Comparison of ENCODE assay signal across 8 cellular contexts in genomic region chr9:33161589-33162132, GRCh38. TPM values are rescaled to one million over a fixed set of nuclear protein-coding genes. Genes with fewer than 3 reads are reported as not detected.
DNase-seq lines count a peak whose midpoint lies in the region; ATAC-seq and TF ChIP-seq lines count a peak whose summit lies in the region.

No MANE protein-coding gene starts in this region.

- H4K5ac ChIP-seq in H9 (ENCODE audit: insufficient read length, low read depth, low read length): no peak overlapping the region

- H2AFZ ChIP-seq in trophoblast cell (ENCODE audit: insufficient read depth, low read length, poor library complexity): peak overlapping the region; percentile 79
- H2AFZ ChIP-seq in H9 (ENCODE audit: low read length): no peak overlapping the region

- H4K8ac ChIP-seq in trophoblast cell (ENCODE audit: low read depth, low read length) (peak overlapping the region; percentile 89), H9 (replicated peaks; ENCODE audit: insufficient read length, low read depth, low read length) (no peak overlapping the region)

- peak overlapping the region; percentile 71 for H3K4me2 ChIP-seq in trophoblast cell (ENCODE audit: low read length)
- no peak overlapping the region for H3K4me2 ChIP-seq in H9 (ENCODE audit: insufficient read depth, insufficient read length, low read length)

- no peak overlapping the region for H3K4me3 ChIP-seq in trophoblast cell (ENCODE audit: low read depth, low read length)

- peak overlapping the region; percentile 100 for H3K27ac ChIP-seq in trophoblast cell (ENCODE audit: low read depth, low read length)
- H3K27ac ChIP-seq in H9 (ENCODE audit: insufficient read length, low read depth, low read length): no peak overlapping the region

- H3K79me2 ChIP-seq in trophoblast cell (ENCODE audit: control insufficient read depth, insufficient read depth, low read length, poor library complexity): peaks cover 43% of the 10 kb centered on the region
- H3K79me2 ChIP-seq in H9 (ENCODE audit: insufficient read depth, low read length): no peaks in the 10 kb centered on the region; the same call in 1 of the 2 replicates

- intact Hi-C loops in head of caudate nucleus (cut with DNase I): no loop called here

- H3K27me3 ChIP-seq in trophoblast cell (ENCODE audit: insufficient read depth, low read length) (no peaks in the 10 kb centered on the region), H9 (ENCODE audit: insufficient read depth, low read length) (no peaks in the 10 kb centered on the region)

- WGBS in trophoblast cell (ENCODE audit: extremely low coverage, insufficient coverage, insufficient read length): no CpG with 5 or more reads among the region's 1 CpG
- no CpG with 5 or more reads among the region's 1 CpG for WGBS in H9 (ENCODE audit: extremely low coverage, insufficient read length, low lambda C conversion rate)

- H2AK5ac ChIP-seq in trophoblast cell (ENCODE audit: low read length): peak overlapping the region; percentile 77
- H2AK5ac ChIP-seq in H9 (ENCODE audit: insufficient read length, low read length): no peak overlapping the region

- no peaks in the 10 kb centered on the region for H3K27me3 Mint-ChIP-seq in effector memory CD8-positive, alpha-beta T cell
- peaks cover 21% of the 10 kb centered on the region for H3K27me3 Mint-ChIP-seq in H9 (ENCODE audit: low read depth)

- H4K91ac ChIP-seq in trophoblast cell (ENCODE audit: low read depth, low read length): peak overlapping the region; percentile 99
- H4K91ac ChIP-seq in H9 (ENCODE audit: insufficient read length, low read depth, low read length): no peak overlapping the region

- DNase-seq in D341Med (ENCODE audit: low spot score) (peak; percentile 61), NCI-H510A (lab: John Stamatoyannopoulos, UW) (peak; percentile 54), trophoblast cell (peak; percentile 81 to 95), NCI-H226 (no peak), head of caudate nucleus (no peak), nucleus accumbens (lab: John Stamatoyannopoulos, UW) (no peak), H9 (no peak)
- no peak for DNase-seq in effector memory CD8-positive, alpha-beta T cell

- H3K4me1 ChIP-seq in trophoblast cell (ENCODE audit: control insufficient read depth in 1 of 2, insufficient read depth in 2 of 2, low read length in 2 of 2) (peaks cover 48 to 62% of the 10 kb centered on the region in 2 experiments), H9 (ENCODE audit: insufficient read depth, low read length) (peaks cover 6% of the 10 kb centered on the region; the same call in 1 of the 2 replicates)

- H3K79me1 ChIP-seq in trophoblast cell (ENCODE audit: low read length): peaks cover 59% of the 10 kb centered on the region
- H3K79me1 ChIP-seq in H9 (ENCODE audit: insufficient read depth, low read depth, low read length, poor library complexity, severe bottlenecking): no peaks in the 10 kb centered on the region

- H3K56ac ChIP-seq in H9 (ENCODE audit: insufficient read length, low read depth, low read length): no peak overlapping the region

- peak overlapping the region; percentile 99 for H2BK120ac ChIP-seq in trophoblast cell (ENCODE audit: insufficient read depth, low read length, poor library complexity)
- no peak overlapping the region for H2BK120ac ChIP-seq in H9 (ENCODE audit: low read depth, low read length, poor library complexity, severe bottlenecking)

- H3K27ac Mint-ChIP-seq in effector memory CD8-positive, alpha-beta T cell: peak overlapping the region; percentile 99 to 100
- H3K27ac Mint-ChIP-seq in H9: no peak overlapping the region

- H3K4me3 Mint-ChIP-seq in effector memory CD8-positive, alpha-beta T cell: peak overlapping the region; percentile 95 to 98
- no peak overlapping the region for H3K4me3 Mint-ChIP-seq in H9

- H2BK20ac ChIP-seq in H9 (ENCODE audit: low read depth, low read length, poor library complexity, severe bottlenecking): no peak overlapping the region

- H3K36me3 ChIP-seq in trophoblast cell (ENCODE audit: control insufficient read depth in 1 of 2, insufficient read depth in 2 of 2, low read length in 2 of 2): no peaks in the 10 kb centered on the region

- H2BK15ac ChIP-seq in H9 (ENCODE audit: low read depth, low read length): no peak overlapping the region

- H3K9ac ChIP-seq in trophoblast cell (ENCODE audit: low read length): peak overlapping the region; percentile 72
- H3K9ac ChIP-seq in H9 (ENCODE audit: extremely low read depth, insufficient read length, low read length): no peak overlapping the region

- TF ChIP-seq CTCF in H9 (conservative IDR thresholded peaks at IDR 0.05): no peak

- peaks cover 78% of the 10 kb centered on the region for H3K36me3 Mint-ChIP-seq in effector memory CD8-positive, alpha-beta T cell (ENCODE audit: insufficient read depth)
- no peaks in the 10 kb centered on the region; a peak in 1 of 7 replicates for H3K36me3 Mint-ChIP-seq in H9 (ENCODE audit: insufficient read depth in 1 of 3, low read depth in 3 of 3)

- H3K4ac ChIP-seq in trophoblast cell (ENCODE audit: low read depth, low read length) (peak overlapping the region; percentile 81), H9 (ENCODE audit: low read depth, low read length) (no peak overlapping the region)

- H3K23ac ChIP-seq in trophoblast cell (ENCODE audit: low read length) (no peak overlapping the region), H9 (ENCODE audit: insufficient read length, low read depth, low read length) (no peak overlapping the region)

- H3K9me3 Mint-ChIP-seq in effector memory CD8-positive, alpha-beta T cell: no peaks in the 10 kb centered on the region
- no peaks in the 10 kb centered on the region for H3K9me3 Mint-ChIP-seq in H9

- ATAC-seq in effector memory CD8-positive, alpha-beta T cell (replicated peaks): no peak

- H2BK5ac ChIP-seq in trophoblast cell (ENCODE audit: low read depth, low read length, poor library complexity) (peak overlapping the region; percentile 99), H9 (ENCODE audit: insufficient read length, low read length) (no peak overlapping the region)

- H3K14ac ChIP-seq in trophoblast cell (ENCODE audit: low read length) (peak overlapping the region; percentile 95), H9 (ENCODE audit: insufficient read depth, low read length) (no peak overlapping the region)

- H4K20me1 ChIP-seq in H9 (ENCODE audit: control insufficient read depth, insufficient read depth, insufficient read length): no peaks in the 10 kb centered on the region

- no peak overlapping the region for H3T11ph ChIP-seq in H9 (ENCODE audit: low read length)

- H3K18ac ChIP-seq in trophoblast cell (ENCODE audit: low read length) (peak overlapping the region; percentile 94), H9 (ENCODE audit: insufficient read length, low read depth, low read length) (no peak overlapping the region)

- peak overlapping the region; percentile 23 for H4K12ac ChIP-seq in trophoblast cell (ENCODE audit: low read depth, low read length)

- H3K23me2 ChIP-seq in H9 (ENCODE audit: insufficient read length, low read depth, low read length, poor library complexity, severe bottlenecking): peaks cover 8% of the 10 kb centered on the region

- H3K4me1 Mint-ChIP-seq in effector memory CD8-positive, alpha-beta T cell (ENCODE audit: low read depth in 2 of 2): peaks cover 82 to 86% of the 10 kb centered on the region in 2 donors
- H3K4me1 Mint-ChIP-seq in H9: peaks cover 47 to 49% of the 10 kb centered on the region in 2 experiments

- H2BK12ac ChIP-seq in trophoblast cell (ENCODE audit: low read length): peak overlapping the region; percentile 93
- no peak overlapping the region for H2BK12ac ChIP-seq in H9 (ENCODE audit: insufficient read length, low read depth, low read length)

- no peaks in the 10 kb centered on the region for H3K9me3 ChIP-seq in trophoblast cell (ENCODE audit: insufficient read depth, low read depth, low read length)
- no peaks in the 10 kb centered on the region for H3K9me3 ChIP-seq in H9 (ENCODE audit: control insufficient read depth, low read depth, low read length)

RNA-seq across cellular contexts. Expression of gene B4GALT1, which starts 5.5 kb away (rescaled TPM):
- 119 and 122 TPM in 2 replicates for polyA plus RNA-seq in trophoblast cell (2013)
- 15.3 and 16.1 TPM in 2 replicates for total RNA-seq in H9 (2021)

Comparison
In these comparisons a context has a peak if more than half of its experiments do, and no peak if none do; other contexts are left out.
1. DNase-seq: peak in D341Med (single experiment), NCI-H510A (single experiment) and trophoblast cell (2 of 2); none in effector memory CD8-positive, alpha-beta T cell (0 of 3), NCI-H226 (single experiment), head of caudate nucleus (0 of 42), nucleus accumbens (0 of 56) and H9 (single experiment).
2. H3K27ac Mint-ChIP-seq: peak in effector memory CD8-positive, alpha-beta T cell (2 of 2); none in H9 (0 of 3).
3. H3K4me3 Mint-ChIP-seq: peak in effector memory CD8-positive, alpha-beta T cell (2 of 2); none in H9 (0 of 2).